In genomic region chr18:3268306-3268705, GRCh38 we compare ENCODE assay signal across 17 cellular contexts. TPM values are rescaled to one million over a fixed set of nuclear protein-coding genes. Genes with fewer than 3 reads are reported as not detected.
DNase-seq lines count a peak whose midpoint lies in the region; ATAC-seq, FAIRE-seq and TF ChIP-seq lines count a peak whose summit lies in the region.
"Had no signal": no experiment of that assay in that cellular context is flagged by ENCODE, and none has a peak within 500 bp of the region (broad histone marks: within the 10 kb centered on the region; RNA-seq: fewer than 3 reads in every experiment).

No MANE protein-coding gene starts in this region.

- ATAC-seq in HCT116 = no peak
- ATAC-seq in natural killer cell treated with Interleukin-12 subunit alpha and Interleukin-12 subunit beta and Interleukin-15 and Interleukin-18, amount 100 ng/mL, for 72 hours = no peak
- ATAC-seq in psoas muscle = no peak
- ATAC-seq in HG03469 (IDR thresholded peaks at IDR 0.05; ENCODE audit: unreplicated experiment) = no peak
- ATAC-seq: left lung had no signal

- H3K4me3 Mint-ChIP-seq in CD14-positive monocyte = no peak overlapping the region
- no peak overlapping the region for H3K4me3 Mint-ChIP-seq in dendritic cell treated with granulocyte-macrophage colony-stimulating factor and Interleukin-4, amounts not matched to agents 40 ng/mL and 50 ng/mL, for 4 days
- peak overlapping the region; percentile 49 for H3K4me3 Mint-ChIP-seq in natural killer cell treated with Interleukin-12 subunit alpha and Interleukin-12 subunit beta and Interleukin-15 and Interleukin-18, amount 100 ng/mL, for 72 hours

- peak overlapping the region; percentile 12; the same call in 1 of the 2 replicates for H3K4me2 ChIP-seq in HCT116 (ENCODE audit: low read length)

- H3K9me3 ChIP-seq in HCT116 (ENCODE audit: control insufficient read depth in 1 of 2, insufficient read depth in 1 of 2, low read depth in 1 of 2, low read length in 2 of 2) = no peaks in the 10 kb centered on the region
- H3K9me3 ChIP-seq in psoas muscle = no peaks in the 10 kb centered on the region
- H3K9me3 ChIP-seq: left lung, sigmoid colon had no signal

- no peak overlapping the region for H3K27ac ChIP-seq in HCT116 (ENCODE audit: low read depth, low read length)
- no peak overlapping the region for H3K27ac ChIP-seq in psoas muscle
- H3K27ac ChIP-seq: C4-2B, HL-60 had no signal

- no TSS peak for BruUV-seq in HCT116 (replicated peaks; lab: Mats Ljungman, UMichigan)

- peaks cover 9 to 12% of the 10 kb centered on the region in 2 donors for H3K36me3 Mint-ChIP-seq in CD14-positive monocyte
- H3K36me3 Mint-ChIP-seq in dendritic cell treated with granulocyte-macrophage colony-stimulating factor and Interleukin-4, amounts not matched to agents 40 ng/mL and 50 ng/mL, for 4 days (ENCODE audit: low read depth) = peaks cover 15% of the 10 kb centered on the region
- no peaks in the 10 kb centered on the region for H3K36me3 Mint-ChIP-seq in natural killer cell treated with Interleukin-12 subunit alpha and Interleukin-12 subunit beta and Interleukin-15 and Interleukin-18, amount 100 ng/mL, for 72 hours

- TF ChIP-seq RAD21 in HCT116 (IDR thresholded peaks at IDR 0.05; ENCODE audit: low read depth) = no peak

- intact Hi-C loops in CD14-positive monocyte (cut with micrococcal nuclease) (loop anchor here in 1 of 2 donors (10.0 kb wide), 1 partner anchor 326 kb away; no protein-coding TSS in a partner anchor), HCT116 (cut with micrococcal nuclease) (no loop called here), psoas muscle (cut with DNase I) (no loop called here)
- intact Hi-C loops in dendritic cell treated with granulocyte-macrophage colony-stimulating factor and Interleukin-4, amounts not matched to agents 40 ng/mL and 50 ng/mL, for 4 days (cut with micrococcal nuclease) = no loop called here

- H3K4me1 ChIP-seq in HCT116 (ENCODE audit: control insufficient read depth in 1 of 2, insufficient read depth in 2 of 2, low read length in 2 of 2) (peaks cover 41 to 56% of the 10 kb centered on the region in 2 experiments), psoas muscle (peaks cover 70% of the 10 kb centered on the region)

- POLR2A ChIA-PET in HCT116 (lab: Charles Lee) = no interaction called here

- H3K9me2 ChIP-seq in HCT116 (ENCODE audit: insufficient read depth) = no peaks in the 10 kb centered on the region

- DNase-seq in CD14-positive monocyte (ENCODE audit: low spot score) = no peak
- no peak for DNase-seq in HCT116 (ENCODE audit: low read depth, low spot score)
- DNase-seq in natural killer cell treated with Interleukin-12 subunit alpha and Interleukin-12 subunit beta and Interleukin-15 and Interleukin-18, amount 100 ng/mL, for 72 hours (ENCODE audit: low spot score) = no peak
- DNase-seq in psoas muscle = no peak
- DNase-seq in GM12891 (ENCODE audit: insufficient read length, low spot score) = no peak
- DNase-seq: hypothalamus; Kasumi-1; left lung; NCI-H1436; NCI-H226; sigmoid colon; stimulated activated CD4-positive, alpha-beta T cell treated with anti-CD3 and anti-CD28 coated beads, Interleukin-4, amount 100 ng/mL, for 4 hours had no signal

- no peaks in the 10 kb centered on the region for H3K9me3 Mint-ChIP-seq in CD14-positive monocyte
- no peaks in the 10 kb centered on the region for H3K9me3 Mint-ChIP-seq in dendritic cell treated with granulocyte-macrophage colony-stimulating factor and Interleukin-4, amounts not matched to agents 40 ng/mL and 50 ng/mL, for 4 days
- no peaks in the 10 kb centered on the region for H3K9me3 Mint-ChIP-seq in natural killer cell treated with Interleukin-12 subunit alpha and Interleukin-12 subunit beta and Interleukin-15 and Interleukin-18, amount 100 ng/mL, for 72 hours

- H3K79me2 ChIP-seq in HCT116 (ENCODE audit: insufficient read depth, low read length) = peaks cover 100% of the 10 kb centered on the region

- H3K27ac Mint-ChIP-seq in CD14-positive monocyte = peak overlapping the region in 5 of 7 donors; percentile 7 to 69 (median 30)
- H3K27ac Mint-ChIP-seq in dendritic cell treated with granulocyte-macrophage colony-stimulating factor and Interleukin-4, amounts not matched to agents 40 ng/mL and 50 ng/mL, for 4 days = peak overlapping the region; percentile 32
- H3K27ac Mint-ChIP-seq in natural killer cell treated with Interleukin-12 subunit alpha and Interleukin-12 subunit beta and Interleukin-15 and Interleukin-18, amount 100 ng/mL, for 72 hours = peak overlapping the region; percentile 45 to 52

- H3K36me3 ChIP-seq in HCT116 (ENCODE audit: control insufficient read depth in 1 of 2, insufficient read depth in 2 of 2, low read length in 2 of 2) (peaks cover 2 to 6% of the 10 kb centered on the region in 2 experiments; a peak in 1 of 4 replicates), psoas muscle (ENCODE audit: insufficient read depth in 1 of 2, low read depth in 1 of 2) (peaks cover 0 to 7% of the 10 kb centered on the region in 2 donors)

- H3K4me3 ChIP-seq in HCT116 (replicated peaks in 1 of 2; ENCODE audit: low read depth in 1 of 2, low read length in 2 of 2) (no peak overlapping the region), psoas muscle (no peak overlapping the region)
- H3K4me3 ChIP-seq: left lung, sigmoid colon had no signal

- H3K27me3 Mint-ChIP-seq in CD14-positive monocyte (ENCODE audit: low read depth in 3 of 3) = no peaks in the 10 kb centered on the region
- no peaks in the 10 kb centered on the region for H3K27me3 Mint-ChIP-seq in dendritic cell treated with granulocyte-macrophage colony-stimulating factor and Interleukin-4, amounts not matched to agents 40 ng/mL and 50 ng/mL, for 4 days
- H3K27me3 Mint-ChIP-seq in natural killer cell treated with Interleukin-12 subunit alpha and Interleukin-12 subunit beta and Interleukin-15 and Interleukin-18, amount 100 ng/mL, for 72 hours = no peaks in the 10 kb centered on the region

- TF ChIP-seq CTCF in CD14-positive monocyte (IDR thresholded peaks at IDR 0.05) (no peak), HCT116 (IDR thresholded peaks at IDR 0.05 in 2 of 3, conservative IDR thresholded peaks at IDR 0.05 in 1 of 3; ENCODE audit: borderline replicate concordance in 1 of 3, insufficient read depth in 1 of 3, low read depth in 2 of 3, low read length in 2 of 3) (no peak), psoas muscle (IDR thresholded peaks at IDR 0.05) (no peak)

- H4K20me1 ChIP-seq in HCT116 (ENCODE audit: insufficient read depth) = peaks cover 57% of the 10 kb centered on the region; the same call in 1 of the 2 replicates

- H3K9ac ChIP-seq in HCT116 (ENCODE audit: low read length) = no peak overlapping the region

- H3K27me3 ChIP-seq in HCT116 (ENCODE audit: insufficient read depth, low read length) (no peaks in the 10 kb centered on the region), psoas muscle (ENCODE audit: insufficient read depth in 3 of 3, low read length in 2 of 3) (no peaks in the 10 kb centered on the region)
- H3K27me3 ChIP-seq: left lung, sigmoid colon had no signal

- FAIRE-seq in GM12891 (lab: Jason Lieb, UNC) = no peak
- FAIRE-seq: bronchial epithelial cell had no signal

- TF ChIP-seq POLR2A in HCT116 (IDR thresholded peaks at IDR 0.05; ENCODE audit: borderline replicate concordance, extremely low read depth, insufficient read depth, insufficient read length) (no peak), GM12891 (IDR thresholded peaks at IDR 0.05; ENCODE audit: low read depth, low read length) (no peak)

- RAD21 ChIA-PET in HCT116 (lab: Charles Lee; ENCODE audit: low non-redundant PET in 1 of 2, low total read pairs in 2 of 2, uncharacterized antibody in 2 of 2, unreplicated experiment in 2 of 2) = no interaction called here

- H3K4me1 Mint-ChIP-seq in CD14-positive monocyte = peaks cover 65% of the 10 kb centered on the region
- H3K4me1 Mint-ChIP-seq in dendritic cell treated with granulocyte-macrophage colony-stimulating factor and Interleukin-4, amounts not matched to agents 40 ng/mL and 50 ng/mL, for 4 days (ENCODE audit: low read depth) = peaks cover 75% of the 10 kb centered on the region
- H3K4me1 Mint-ChIP-seq in natural killer cell treated with Interleukin-12 subunit alpha and Interleukin-12 subunit beta and Interleukin-15 and Interleukin-18, amount 100 ng/mL, for 72 hours (ENCODE audit: low read depth in 2 of 2) = peaks cover 72 to 83% of the 10 kb centered on the region in 2 donors

- CTCF ChIA-PET in HCT116 (lab: Charles Lee) = no interaction called here

- H2AFZ ChIP-seq in HCT116 (ENCODE audit: low read depth, low read length, poor library complexity, severe bottlenecking) = no peak overlapping the region

TF ChIP-seq in HCT116, 20 proteins besides CTCF, POLR2A, EP300 and RAD21 (continues in another document):
- TF ChIP-seq CEBPB (IDR thresholded peaks at IDR 0.05; ENCODE audit: low read depth) = no peak
- no peak for TF ChIP-seq EZH2 (IDR thresholded peaks at IDR 0.05)
- TF ChIP-seq EZH2phosphoT487 (IDR thresholded peaks at IDR 0.05; ENCODE audit: borderline replicate concordance) = no peak
- no peak for TF ChIP-seq ZFX (IDR thresholded peaks at IDR 0.05)

TF ChIP-seq in GM12891, 5 proteins besides CTCF, POLR2A, EP300 and RAD21 (continues in another document):
- no peak for TF ChIP-seq POU2F2 (IDR thresholded peaks at IDR 0.05; ENCODE audit: low read depth, low read length)
- TF ChIP-seq PAX5 (IDR thresholded peaks at IDR 0.05; ENCODE audit: insufficient read depth, low read length, severe bottlenecking) = no peak
- no peak for TF ChIP-seq TAF1 (IDR thresholded peaks at IDR 0.05; ENCODE audit: low read depth, low read length)

RNA-seq across cellular contexts. Expression of gene MYL12B, which starts 6.4 kb away (rescaled TPM):
- 100 to 1,000 TPM; 727 to 814 TPM for polyA plus RNA-seq in CD14-positive monocyte
- 403 TPM for total RNA-seq in HCT116 (2021; ENCODE audit: unreplicated experiment)
- 450 and 510 TPM in 2 replicates for polyA plus RNA-seq in HCT116 (2012)
- total RNA-seq in natural killer cell treated with Interleukin-12 subunit alpha and Interleukin-12 subunit beta and Interleukin-15 and Interleukin-18, amount 100 ng/mL, for 72 hours = 100 to 1,000 TPM; 192 to 310 TPM
- total RNA-seq in psoas muscle = 100 to 1,000 TPM; 163 to 212 (median 180) TPM
- polyA plus RNA-seq in psoas muscle = 100 to 1,000 TPM; 193 to 243 (median 240) TPM
- polyA plus RNA-seq in GM12891 (2012; ENCODE audit: low read depth, missing spikeins) = 246 TPM

RNA-seq across cellular contexts. Expression of gene MYL12A, which starts 20.7 kb away (rescaled TPM):
- 1,000 to 10,000 TPM; 1,139 to 1,360 TPM for polyA plus RNA-seq in CD14-positive monocyte
- 314 TPM for total RNA-seq in HCT116 (2021; ENCODE audit: unreplicated experiment)
- 288 and 353 TPM in 2 replicates for polyA plus RNA-seq in HCT116 (2012)
- total RNA-seq in natural killer cell treated with Interleukin-12 subunit alpha and Interleukin-12 subunit beta and Interleukin-15 and Interleukin-18, amount 100 ng/mL, for 72 hours = 100 to 1,000 TPM; 260 to 658 TPM
- total RNA-seq in psoas muscle = 1,000 to 10,000 TPM in 3 of 4 donors, 100 to 1,000 TPM in 1; 995 to 3,547 (median 2,203) TPM
- 1,000 to 10,000 TPM in 2 of 3 donors, 100 to 1,000 TPM in 1; 957 to 3,920 (median 1,327) TPM for polyA plus RNA-seq in psoas muscle
- polyA plus RNA-seq in GM12891 (2012; ENCODE audit: low read depth, missing spikeins) = 362 TPM

RNA-seq across cellular contexts. Expression of gene MYOM1, which starts 48.5 kb away (rescaled TPM):
- under 1 TPM; 0.05 to 0.22 TPM for polyA plus RNA-seq in CD14-positive monocyte
- 0.52 TPM for total RNA-seq in HCT116 (2021; ENCODE audit: unreplicated experiment)
- 0.22 and 0.27 TPM in 2 replicates for polyA plus RNA-seq in HCT116 (2012)
- under 1 TPM; 0.88 to 0.98 TPM for total RNA-seq in natural killer cell treated with Interleukin-12 subunit alpha and Interleukin-12 subunit beta and Interleukin-15 and Interleukin-18, amount 100 ng/mL, for 72 hours
- total RNA-seq in psoas muscle = 100 to 1,000 TPM; 388 to 842 (median 567) TPM
- 100 to 1,000 TPM in 2 of 3 donors, 10 to 100 TPM in 1; 54.8 to 209 (median 117) TPM for polyA plus RNA-seq in psoas muscle
- polyA plus RNA-seq in GM12891 (2012; ENCODE audit: low read depth, missing spikeins) = 0.86 TPM

Comparison
In these comparisons a context has a peak if more than half of its experiments do, and no peak if none do; other contexts are left out.
1. RNA of gene MYOM1, which starts 48.5 kb away (total RNA-seq): 388 to 842 TPM in psoas muscle; 0.88 to 0.98 TPM in natural killer cell treated with Interleukin-12 subunit alpha and Interleukin-12 subunit beta and Interleukin-15 and Interleukin-18, amount 100 ng/mL, for 72 hours and 0.52 TPM in HCT116 (single experiment); every median in the first group is over 100 times any median in the second.
2. Peak in every context shown above with its lines, with median percentiles within 50 percentile points of each other: H3K27ac Mint-ChIP-seq.